ENCODE assay signal across 25 cellular contexts in the genomic region with DNA sequence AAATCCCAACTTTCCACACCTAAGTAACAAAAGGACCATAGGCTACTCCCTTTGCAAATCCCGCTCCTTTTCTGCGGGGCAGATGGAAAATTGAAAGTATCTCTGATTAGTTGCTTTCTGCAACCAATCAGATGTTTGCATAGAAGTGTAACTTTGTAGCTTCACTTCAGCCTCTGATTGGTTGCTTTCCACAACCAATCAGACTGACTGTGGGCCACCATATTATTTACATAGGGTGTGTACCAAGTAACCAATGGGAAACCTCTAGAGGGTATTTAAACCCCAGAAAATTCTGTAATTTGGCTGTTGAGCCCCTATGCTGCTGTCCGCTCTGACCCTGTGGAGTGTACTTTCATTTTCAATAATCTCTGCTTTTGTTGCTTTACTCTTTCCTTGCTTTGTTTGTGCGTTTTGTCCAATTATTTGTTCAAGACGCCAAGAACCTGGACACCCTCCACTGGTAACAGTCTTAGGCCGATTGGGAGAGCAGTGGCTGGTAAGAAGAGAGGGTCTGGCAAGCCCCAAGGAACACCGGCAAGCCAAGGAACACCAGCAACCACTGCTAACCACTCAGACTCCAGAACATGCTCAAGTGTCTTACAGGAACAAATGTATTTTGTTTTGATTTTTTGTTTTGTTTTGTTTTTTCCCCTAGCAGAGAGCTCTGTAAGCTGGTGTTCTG.
DNase-seq lines count a peak whose midpoint lies in the region; ATAC-seq, FAIRE-seq and TF ChIP-seq lines count a peak whose summit lies in the region.
"Had no signal": no experiment of that assay in that cellular context is flagged by ENCODE, and none has a peak within 500 bp of the region (broad histone marks: within the 10 kb centered on the region; RNA-seq: fewer than 3 reads in every experiment).

No MANE protein-coding gene starts in this region.

- H3K27ac ChIP-seq in thyroid gland: peak overlapping the region in 2 of 3 donors; percentile 7 to 12
- H3K27ac ChIP-seq: colonic mucosa, parathyroid adenoma, upper lobe of left lung had no signal

- H3K27me3 ChIP-seq in thyroid gland: no peaks in the 10 kb centered on the region
- H3K27me3 ChIP-seq: colonic mucosa, upper lobe of left lung had no signal

- no peaks in the 10 kb centered on the region for H3K27me3 Mint-ChIP-seq in activated naive CD8-positive, alpha-beta T cell treated with anti-CD3 and anti-CD28 coated beads, Interleukin-2, amount 10 ng/mL, durations not matched to agents 7 days and 5 days
- no peaks in the 10 kb centered on the region for H3K27me3 Mint-ChIP-seq in activated naive CD8-positive, alpha-beta T cell treated with anti-CD3 and anti-CD28 coated beads for 36 hours
- H3K27me3 Mint-ChIP-seq in Calu3 (ENCODE audit: unreplicated experiment): no peaks in the 10 kb centered on the region
- H3K27me3 Mint-ChIP-seq: activated CD8-positive, alpha-beta memory T cell treated with anti-CD3 and anti-CD28 coated beads, Interleukin-2, amount 10 ng/mL, durations not matched to agents 7 days and 5 days had no signal

- TF ChIP-seq CTCF in thyroid gland (IDR thresholded peaks at IDR 0.05) (no peak), Calu3 (IDR thresholded peaks at IDR 0.05; ENCODE audit: unreplicated experiment) (no peak)

- H3K4me3 ChIP-seq in thyroid gland (replicated peaks in 1 of 3): no peak overlapping the region
- H3K4me3 ChIP-seq: colonic mucosa, lung, mucosa of descending colon, smooth muscle cell, upper lobe of left lung had no signal

- POLR2A ChIA-PET in activated naive CD8-positive, alpha-beta T cell treated with anti-CD3 and anti-CD28 coated beads, Interleukin-2, amount 10 ng/mL, durations not matched to agents 7 days and 5 days (lab: Charles Lee): no interaction called here

- no peak overlapping the region for H3K4me3 Mint-ChIP-seq in activated naive CD8-positive, alpha-beta T cell treated with anti-CD3 and anti-CD28 coated beads, Interleukin-2, amount 10 ng/mL, durations not matched to agents 7 days and 5 days
- H3K4me3 Mint-ChIP-seq in activated naive CD8-positive, alpha-beta T cell treated with anti-CD3 and anti-CD28 coated beads for 36 hours: no peak overlapping the region
- H3K4me3 Mint-ChIP-seq in Calu3 (ENCODE audit: low read depth, unreplicated experiment): no peak overlapping the region
- H3K4me3 Mint-ChIP-seq: activated CD8-positive, alpha-beta memory T cell treated with anti-CD3 and anti-CD28 coated beads, Interleukin-2, amount 10 ng/mL, durations not matched to agents 7 days and 5 days; activated T-cell treated with anti-CD3 and anti-CD28 coated beads, Interleukin-2, amount 50 U/mL, for 72 hours had no signal

- no peak for ATAC-seq in activated naive CD8-positive, alpha-beta T cell treated with anti-CD3 and anti-CD28 coated beads, Interleukin-2, amount 10 ng/mL, durations not matched to agents 7 days and 5 days (ENCODE audit: low read depth)
- ATAC-seq in SK-N-SH treated with all-trans-retinoic acid at 6 μM for 48 hours: peak; percentile 90
- ATAC-seq: activated CD8-positive, alpha-beta memory T cell treated with anti-CD3 and anti-CD28 coated beads, Interleukin-2, amount 10 ng/mL, durations not matched to agents 7 days and 5 days; activated T-cell treated with anti-CD3 and anti-CD28 coated beads, Interleukin-2, amount 50 U/mL, for 72 hours; mucosa of descending colon had no signal

- no peak for FAIRE-seq in HTR-8/SVneo (lab: Jason Lieb, UNC)
- FAIRE-seq: bronchial epithelial cell had no signal

- peaks cover 4 to 6% of the 10 kb centered on the region in 2 donors for H3K4me1 ChIP-seq in thyroid gland
- H3K4me1 ChIP-seq: colonic mucosa, parathyroid adenoma, upper lobe of left lung had no signal

- no peak for DNase-seq in activated naive CD8-positive, alpha-beta T cell treated with anti-CD3 and anti-CD28 coated beads, Interleukin-2, amount 10 ng/mL, durations not matched to agents 7 days and 5 days
- no peak for DNase-seq in activated naive CD8-positive, alpha-beta T cell treated with anti-CD3 and anti-CD28 coated beads for 36 hours
- DNase-seq in fibroblast of gingiva (ENCODE audit: low read depth) (peak; percentile 3), thyroid gland (peak; percentile 29), DMS79 (lab: John Stamatoyannopoulos, UW) (no peak), Calu3 (no peak), HTR-8/SVneo (ENCODE audit: insufficient read length, low spot score) (no peak)
- DNase-seq: activated CD4-positive, alpha-beta T cell treated with anti-CD3 and anti-CD28 coated beads for 4 hours; activated CD8-positive, alpha-beta memory T cell treated with anti-CD3 and anti-CD28 coated beads, Interleukin-2, amount 10 ng/mL, durations not matched to agents 7 days and 5 days; activated naive CD4-positive, alpha-beta T cell treated with Interleukin-2 at 50 U/mL for 16 hours; activated T-cell treated with anti-CD3 and anti-CD28 coated beads, Interleukin-2, amount 50 U/mL, for 72 hours; colonic mucosa; effector memory CD4-positive, alpha-beta T cell; foreskin melanocyte; H7; mucosa of descending colon; NCI-H1092 treated with DMSO at 0.1 percent for 48 hours; NCI-H1930; stimulated activated CD4-positive, alpha-beta T cell treated with anti-CD3 and anti-CD28 coated beads, Interleukin-1b, Interleukin-23, amount 100 ng/mL, for 48 hours; upper lobe of left lung had no signal

- CTCF ChIA-PET in Calu3 (lab: Charles Lee): no interaction called here

- H3K4me1 Mint-ChIP-seq in activated naive CD8-positive, alpha-beta T cell treated with anti-CD3 and anti-CD28 coated beads, Interleukin-2, amount 10 ng/mL, durations not matched to agents 7 days and 5 days: peaks cover 12% of the 10 kb centered on the region
- H3K4me1 Mint-ChIP-seq in activated naive CD8-positive, alpha-beta T cell treated with anti-CD3 and anti-CD28 coated beads for 36 hours: peaks cover 22% of the 10 kb centered on the region
- H3K4me1 Mint-ChIP-seq in Calu3 (ENCODE audit: low read depth, unreplicated experiment): no peaks in the 10 kb centered on the region

- H3K36me3 ChIP-seq in thyroid gland: no peaks in the 10 kb centered on the region
- H3K36me3 ChIP-seq: colonic mucosa, upper lobe of left lung had no signal

- intact Hi-C loops in thyroid gland (cut with DNase I) (no loop called here), Calu3 (cut with micrococcal nuclease; ENCODE audit: unreplicated experiment) (no loop called here)

- BruUV-seq in Calu3 (replicated peaks; lab: Mats Ljungman, UMichigan): no TSS peak

- 45 to 49% methylated on average over 7 of the region's 7 CpGs for WGBS in thyroid gland, 2 donors

- H3K36me3 Mint-ChIP-seq in activated naive CD8-positive, alpha-beta T cell treated with anti-CD3 and anti-CD28 coated beads, Interleukin-2, amount 10 ng/mL, durations not matched to agents 7 days and 5 days: peaks cover 15% of the 10 kb centered on the region
- peaks cover 10% of the 10 kb centered on the region for H3K36me3 Mint-ChIP-seq in activated naive CD8-positive, alpha-beta T cell treated with anti-CD3 and anti-CD28 coated beads for 36 hours
- H3K36me3 Mint-ChIP-seq in Calu3 (ENCODE audit: insufficient read depth, unreplicated experiment): peaks cover 33% of the 10 kb centered on the region

- TF ChIP-seq POLR2A in thyroid gland (IDR thresholded peaks at IDR 0.05): no peak

- H3K9me3 ChIP-seq in thyroid gland: no peaks in the 10 kb centered on the region
- H3K9me3 ChIP-seq: colonic mucosa, mucosa of descending colon, upper lobe of left lung had no signal

- peak overlapping the region; percentile 48 for H3K27ac Mint-ChIP-seq in activated naive CD8-positive, alpha-beta T cell treated with anti-CD3 and anti-CD28 coated beads, Interleukin-2, amount 10 ng/mL, durations not matched to agents 7 days and 5 days
- H3K27ac Mint-ChIP-seq in activated naive CD8-positive, alpha-beta T cell treated with anti-CD3 and anti-CD28 coated beads for 36 hours: no peak overlapping the region
- no peak overlapping the region for H3K27ac Mint-ChIP-seq in Calu3 (ENCODE audit: unreplicated experiment)
- H3K27ac Mint-ChIP-seq: activated CD8-positive, alpha-beta memory T cell treated with anti-CD3 and anti-CD28 coated beads, Interleukin-2, amount 10 ng/mL, durations not matched to agents 7 days and 5 days; activated T-cell treated with anti-CD3 and anti-CD28 coated beads, Interleukin-2, amount 50 U/mL, for 72 hours had no signal

- H3K9me3 Mint-ChIP-seq in activated naive CD8-positive, alpha-beta T cell treated with anti-CD3 and anti-CD28 coated beads, Interleukin-2, amount 10 ng/mL, durations not matched to agents 7 days and 5 days: no peaks in the 10 kb centered on the region
- H3K9me3 Mint-ChIP-seq in activated naive CD8-positive, alpha-beta T cell treated with anti-CD3 and anti-CD28 coated beads for 36 hours: no peaks in the 10 kb centered on the region
- H3K9me3 Mint-ChIP-seq in Calu3 (ENCODE audit: low read depth, unreplicated experiment): no peaks in the 10 kb centered on the region
- H3K9me3 Mint-ChIP-seq: activated T-cell treated with anti-CD3 and anti-CD28 coated beads, Interleukin-2, amount 50 U/mL, for 72 hours had no signal

TF ChIP-seq in SK-N-SH treated with all-trans-retinoic acid at 6 μM for 48 hours, 23 proteins besides CTCF, POLR2A, EP300 and RAD21:
- TF ChIP-seq PPARA (CRISPR knock-in tag; IDR thresholded peaks at IDR 0.05; ENCODE audit: borderline replicate concordance): no peak
- no peak for TF ChIP-seq ZNF70 (CRISPR knock-in tag; IDR thresholded peaks at IDR 0.05)
- no peak for TF ChIP-seq CSDC2 (CRISPR knock-in tag; IDR thresholded peaks at IDR 0.05)
- no peak for TF ChIP-seq TCF4 (CRISPR knock-in tag; IDR thresholded peaks at IDR 0.05; ENCODE audit: borderline replicate concordance)
TF ChIP-seq in SK-N-SH treated with all-trans-retinoic acid at 6 μM for 48 hours: peak in this region for 0.

Comparison
In these comparisons a context has a peak if more than half of its experiments do, and no peak if none do; other contexts are left out.
1. DNase-seq: peak in fibroblast of gingiva (single experiment) and thyroid gland (2 of 2); none in activated naive CD8-positive, alpha-beta T cell treated with anti-CD3 and anti-CD28 coated beads, Interleukin-2, amount 10 ng/mL, durations not matched to agents 7 days and 5 days (single experiment), activated naive CD8-positive, alpha-beta T cell treated with anti-CD3 and anti-CD28 coated beads for 36 hours (single experiment), DMS79 (single experiment), Calu3 (single experiment) and HTR-8/SVneo (single experiment).